9 cellular contexts compared by ENCODE assay signal in genomic region chr4:52036875-52037274, GRCh38. TPM values are rescaled to one million over a fixed set of nuclear protein-coding genes. Genes with fewer than 3 reads are reported as not detected.
DNase-seq lines count a peak whose midpoint lies in the region; ATAC-seq and TF ChIP-seq lines count a peak whose summit lies in the region.
"Had no signal": no experiment of that assay in that cellular context is flagged by ENCODE, and none has a peak within 500 bp of the region (broad histone marks: within the 10 kb centered on the region; RNA-seq: fewer than 3 reads in every experiment).

No MANE protein-coding gene starts in this region.

- peaks cover 24% of the 10 kb centered on the region for H3K4me1 Mint-ChIP-seq in T-helper 1 cell treated with Interleukin-12 subunit alpha and Interleukin-12 subunit beta and Interleukin-4 antibody, amounts not matched to agents 30 μg/mL and 1 μg/mL, for 36 hours (ENCODE audit: low read depth)

- H3K27ac ChIP-seq in stomach: peak overlapping the region in 1 of 5 donors; percentile 12

- H3K9ac ChIP-seq in iPS-15b (ENCODE audit: low read depth, low read length): no peak overlapping the region

- TF ChIP-seq POLR2A in stomach (IDR thresholded peaks at IDR 0.05): no peak
- no peak for TF ChIP-seq POLR2A in GM18505 (IDR thresholded peaks at IDR 0.05; ENCODE audit: borderline replicate concordance, extremely low read depth, insufficient read depth, insufficient read length)

- H3K9me3 ChIP-seq in iPS-15b (ENCODE audit: control insufficient read depth, insufficient read depth, low read length) (no peaks in the 10 kb centered on the region), stomach (no peaks in the 10 kb centered on the region)

- H3K9me3 Mint-ChIP-seq in T-helper 1 cell treated with Interleukin-12 subunit alpha and Interleukin-12 subunit beta and Interleukin-4 antibody, amounts not matched to agents 30 μg/mL and 1 μg/mL, for 36 hours: no peaks in the 10 kb centered on the region
- H3K9me3 Mint-ChIP-seq in activated naive CD4-positive, alpha-beta T cell treated with anti-CD3 and anti-CD28 coated beads, Interleukin-2, amount 50 U/mL, for 72 hours: no peaks in the 10 kb centered on the region

- DNase-seq in T-helper 1 cell (no peak), stomach (no peak), iPS-NIHi11 (ENCODE audit: low spot score) (no peak)
- DNase-seq in activated naive CD4-positive, alpha-beta T cell treated with anti-CD3 and anti-CD28 coated beads, Interleukin-2, amount 50 U/mL, for 72 hours (ENCODE audit: low spot score in 2 of 2): no peak
- DNase-seq: foreskin melanocyte had no signal

- H3K27me3 ChIP-seq in iPS-15b (ENCODE audit: control insufficient read depth, insufficient read depth, low read length) (peaks cover 31% of the 10 kb centered on the region), stomach (peaks cover 0 to 9% (median 0%) of the 10 kb centered on the region in 3 donors)

- intact Hi-C loops in stomach (cut with DNase I; ENCODE audit: low total_unique reads): no loop called here

- H3K4me1 ChIP-seq in iPS-15b (ENCODE audit: control insufficient read depth, insufficient read depth, low read length) (no peaks in the 10 kb centered on the region), stomach (peaks cover 21 to 36% (median 27%) of the 10 kb centered on the region in 4 donors)

- peaks cover 8% of the 10 kb centered on the region for H3K36me3 Mint-ChIP-seq in T-helper 1 cell treated with Interleukin-12 subunit alpha and Interleukin-12 subunit beta and Interleukin-4 antibody, amounts not matched to agents 30 μg/mL and 1 μg/mL, for 36 hours (ENCODE audit: low read depth)
- H3K36me3 Mint-ChIP-seq in activated naive CD4-positive, alpha-beta T cell treated with anti-CD3 and anti-CD28 coated beads, Interleukin-2, amount 50 U/mL, for 72 hours: peaks cover 0 to 5% of the 10 kb centered on the region in 2 donors

- H3K36me3 ChIP-seq in iPS-15b (ENCODE audit: control insufficient read depth, insufficient read depth, low read length) (no peaks in the 10 kb centered on the region), stomach (peaks cover 0 to 4% (median 2%) of the 10 kb centered on the region in 4 donors)

- no peak overlapping the region for H3K27ac Mint-ChIP-seq in T-helper 1 cell treated with Interleukin-12 subunit alpha and Interleukin-12 subunit beta and Interleukin-4 antibody, amounts not matched to agents 30 μg/mL and 1 μg/mL, for 36 hours
- peak overlapping the region; percentile 83 to 86 for H3K27ac Mint-ChIP-seq in activated naive CD4-positive, alpha-beta T cell treated with anti-CD3 and anti-CD28 coated beads, Interleukin-2, amount 50 U/mL, for 72 hours

- no peak for TF ChIP-seq EP300 in stomach (IDR thresholded peaks at IDR 0.05)

- no peak for ATAC-seq in activated naive CD4-positive, alpha-beta T cell treated with anti-CD3 and anti-CD28 coated beads, Interleukin-2, amount 50 U/mL, for 72 hours
- no peak for ATAC-seq in activated CD4-positive, CD25-positive, alpha-beta regulatory T cell treated with anti-CD3 and anti-CD28 coated beads, Interleukin-2, amount 50 U/mL, for 24 hours
- ATAC-seq in GM18505 (IDR thresholded peaks at IDR 0.05; ENCODE audit: unreplicated experiment): no peak

- H3K27me3 Mint-ChIP-seq in T-helper 1 cell treated with Interleukin-12 subunit alpha and Interleukin-12 subunit beta and Interleukin-4 antibody, amounts not matched to agents 30 μg/mL and 1 μg/mL, for 36 hours (ENCODE audit: low read depth): peaks cover 26% of the 10 kb centered on the region

- no peak for TF ChIP-seq CTCF in stomach (IDR thresholded peaks at IDR 0.05)

- peak overlapping the region; percentile 82 for H3K4me3 Mint-ChIP-seq in T-helper 1 cell treated with Interleukin-12 subunit alpha and Interleukin-12 subunit beta and Interleukin-4 antibody, amounts not matched to agents 30 μg/mL and 1 μg/mL, for 36 hours

- peak overlapping the region; percentile 61 for H3K4me3 ChIP-seq in iPS-15b (ENCODE audit: low read depth, low read length)
- peak overlapping the region; percentile 83 to 96 (median 84) for H3K4me3 ChIP-seq in stomach

- WGBS in stomach, 5 donors: 30 to 54% (median 46%) methylated on average over 4 of the region's 4 CpGs

RNA-seq across cellular contexts. Expression of gene SGCB, which starts 1.2 kb away (rescaled TPM):
- 10 to 100 TPM; 10.5 to 12.1 TPM for total RNA-seq in activated naive CD4-positive, alpha-beta T cell treated with anti-CD3 and anti-CD28 coated beads, Interleukin-2, amount 50 U/mL, for 72 hours
- total RNA-seq in stomach: 10 to 100 TPM in 3 of 5 donors, 1 to 10 TPM in 2; 2.9 to 34.3 (median 16.3) TPM
- 1 to 10 TPM; 7.5 to 9.2 (median 8.9) TPM for polyA plus RNA-seq in stomach

RNA-seq across cellular contexts. Expression of gene SPATA18, which starts 14.2 kb away (rescaled TPM):
- under 1 TPM; 0.21 to 0.30 TPM for total RNA-seq in activated naive CD4-positive, alpha-beta T cell treated with anti-CD3 and anti-CD28 coated beads, Interleukin-2, amount 50 U/mL, for 72 hours
- 10 to 100 TPM in 2 of 5 donors, 1 to 10 TPM in 2, not detected in 1; 1.8 to 21.1 (median 12.5) TPM for total RNA-seq in stomach
- polyA plus RNA-seq in stomach: 1 to 10 TPM; 1.8 to 3.9 (median 3.3) TPM

RNA-seq across cellular contexts. Expression of gene LRRC66, which starts 16.7 kb away (rescaled TPM):
- total RNA-seq in activated naive CD4-positive, alpha-beta T cell treated with anti-CD3 and anti-CD28 coated beads, Interleukin-2, amount 50 U/mL, for 72 hours: under 1 TPM; 0.07 to 0.19 TPM
- 1 to 10 TPM in 3 of 5 donors, not detected in 2; 2.9 to 5.1 (median 3.6) TPM for total RNA-seq in stomach
- polyA plus RNA-seq in stomach: 1 to 10 TPM in 1 of 3 donors, under 1 TPM in 2; 0.12 to 2.1 (median 0.18) TPM
